32 cellular contexts compared by ENCODE assay signal in genomic region chr18:66219817-66220216, GRCh38.
"Had no signal": no experiment of that assay in that cellular context is flagged by ENCODE, and none has a peak within 500 bp of the region (broad histone marks: within the 10 kb centered on the region; RNA-seq: fewer than 3 reads in every experiment).

No MANE protein-coding gene starts in this region.

- DNase-seq: activated effector memory CD4-positive, alpha-beta T cell treated with anti-CD3 and anti-CD28 coated beads, Interleukin-2, amount 50 U/mL, for 16 hours; activated effector memory CD4-positive, alpha-beta T cell treated with Interleukin-2 at 50 U/mL for 16 hours; activated gamma-delta T cell; activated gamma-delta T cell treated with Interleukin-2 at 50 U/mL for 16 hours; activated naive CD4-positive, alpha-beta T cell; activated naive CD4-positive, alpha-beta T cell treated with anti-CD3 and anti-CD28 coated beads for 36 hours; activated naive CD4-positive, alpha-beta T cell treated with anti-CD3 and anti-CD28 coated beads, Interleukin-2, amount 10 ng/mL, durations not matched to agents 7 days and 5 days; activated naive CD4-positive, alpha-beta T cell treated with anti-CD3 and anti-CD28 coated beads, Interleukin-2, amount 50 U/mL, for 16 hours; activated naive CD4-positive, alpha-beta T cell treated with Interleukin-2 at 50 U/mL for 16 hours; activated naive CD8-positive, alpha-beta T cell treated with anti-CD3 and anti-CD28 coated beads for 36 hours; activated naive CD8-positive, alpha-beta T cell treated with anti-CD3 and anti-CD28 coated beads, Interleukin-2, amount 10 ng/mL, durations not matched to agents 7 days and 5 days; activated naive CD8-positive, alpha-beta T cell treated with anti-CD3 and anti-CD28 coated beads, Interleukin-2, amount 50 U/mL, for 24 hours; activated T-cell treated with anti-CD3 and anti-CD28 coated beads, Interleukin-2, amount 50 U/mL, for 4 hours; activated T-cell treated with anti-CD3 and anti-CD28 coated beads, Interleukin-2, amount 50 U/mL, for 48 hours; activated T-cell treated with anti-CD3 and anti-CD28 coated beads, Interleukin-2, amount 50 U/mL, for 72 hours; adrenal gland; amniotic stem cell; amygdala; anterior cingulate cortex; aorta; body of pancreas; brain microvascular endothelial cell; caudate nucleus; central memory CD4-positive, alpha-beta T cell; cerebellar nuclear complex had no signal

- H3K4me3 ChIP-seq: adrenal gland, ascending aorta, body of pancreas, breast epithelium, cardiac muscle cell had no signal

- H3K27ac ChIP-seq: adrenal gland, ascending aorta, body of pancreas, brain microvascular endothelial cell, breast epithelium, cardiac muscle cell had no signal

- H3K4me1 ChIP-seq: adrenal gland, ascending aorta, body of pancreas, breast epithelium had no signal

- ATAC-seq: activated naive CD4-positive, alpha-beta T cell treated with anti-CD3 and anti-CD28 coated beads, Interleukin-2, amount 50 U/mL, for 72 hours; activated naive CD8-positive, alpha-beta T cell treated with anti-CD3 and anti-CD28 coated beads, Interleukin-2, amount 50 U/mL, for 24 hours; activated T-cell treated with anti-CD3 and anti-CD28 coated beads, Interleukin-2, amount 50 U/mL, for 4 hours; activated T-cell treated with anti-CD3 and anti-CD28 coated beads, Interleukin-2, amount 50 U/mL, for 72 hours; activated T-helper 17 cell treated with anti-CD3 and anti-CD28 coated beads, Interleukin-2, amount 50 U/mL, for 72 hours; body of pancreas had no signal

- H3K9me3 ChIP-seq: adrenal gland, ascending aorta, body of pancreas, breast epithelium had no signal

- H3K36me3 ChIP-seq: adrenal gland, ascending aorta, brain microvascular endothelial cell, breast epithelium, cardiac muscle cell had no signal

- FAIRE-seq: astrocyte, bronchial epithelial cell had no signal
